ENCODE assay signal across 1 cellular context in the genomic region with DNA sequence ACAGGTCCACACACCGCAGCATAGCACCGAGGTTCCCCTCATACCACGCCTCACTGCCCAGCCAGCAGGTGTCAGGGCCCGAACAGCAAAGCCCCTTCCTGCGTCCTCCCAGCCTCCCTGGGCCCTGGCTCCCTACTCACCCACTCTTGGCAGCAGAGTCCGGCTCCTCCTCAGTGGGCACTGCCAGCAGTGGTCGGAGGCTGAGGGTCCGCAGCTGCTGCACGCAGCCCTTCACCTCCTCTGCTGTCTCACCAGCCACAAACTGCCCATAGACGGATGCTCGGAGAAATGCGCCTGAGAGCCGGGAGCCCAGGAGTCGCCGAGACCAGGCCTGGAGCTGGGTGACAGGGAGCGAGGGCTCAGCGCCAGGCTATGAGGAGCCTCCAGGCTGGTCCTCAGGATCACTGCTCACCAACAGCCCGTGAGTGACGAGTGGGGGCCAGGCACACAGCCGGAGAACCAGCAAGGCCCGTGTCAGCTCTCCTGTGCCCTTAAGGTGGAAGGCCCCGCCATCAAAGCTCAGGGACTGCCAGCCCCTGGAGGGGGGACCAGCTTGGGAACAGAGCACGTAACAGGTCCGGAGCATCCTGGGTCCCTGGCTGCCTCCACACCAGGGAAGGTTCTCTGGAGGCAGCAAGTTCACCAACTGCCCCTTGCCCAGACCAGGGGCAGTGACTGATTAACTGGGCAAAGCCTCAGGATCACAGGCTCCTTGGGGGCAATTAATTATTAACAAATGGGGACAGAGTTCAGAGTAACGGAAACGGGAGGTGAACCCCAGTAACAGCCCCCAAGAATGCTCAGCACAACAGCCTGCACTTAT.
TF ChIP-seq lines count a peak whose summit lies in the region.

A gene with protein sequence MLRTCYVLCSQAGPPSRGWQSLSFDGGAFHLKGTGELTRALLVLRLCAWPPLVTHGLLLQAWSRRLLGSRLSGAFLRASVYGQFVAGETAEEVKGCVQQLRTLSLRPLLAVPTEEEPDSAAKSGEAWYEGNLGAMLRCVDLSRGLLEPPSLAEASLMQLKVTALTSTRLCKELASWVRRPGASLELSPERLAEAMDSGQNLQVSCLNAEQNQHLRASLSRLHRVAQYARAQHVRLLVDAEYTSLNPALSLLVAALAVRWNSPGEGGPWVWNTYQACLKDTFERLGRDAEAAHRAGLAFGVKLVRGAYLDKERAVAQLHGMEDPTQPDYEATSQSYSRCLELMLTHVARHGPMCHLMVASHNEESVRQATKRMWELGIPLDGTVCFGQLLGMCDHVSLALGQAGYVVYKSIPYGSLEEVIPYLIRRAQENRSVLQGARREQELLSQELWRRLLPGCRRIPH (minus strand): TSS at position 626 of the 823 bp plus-strand sequence. CDS start 40 bp downstream, at position 586.

TF ChIP-seq in HepG2, 621 proteins besides CTCF, POLR2A, EP300 and RAD21 (continued from another document and continues in another):
- TF ChIP-seq, protein P1, sequence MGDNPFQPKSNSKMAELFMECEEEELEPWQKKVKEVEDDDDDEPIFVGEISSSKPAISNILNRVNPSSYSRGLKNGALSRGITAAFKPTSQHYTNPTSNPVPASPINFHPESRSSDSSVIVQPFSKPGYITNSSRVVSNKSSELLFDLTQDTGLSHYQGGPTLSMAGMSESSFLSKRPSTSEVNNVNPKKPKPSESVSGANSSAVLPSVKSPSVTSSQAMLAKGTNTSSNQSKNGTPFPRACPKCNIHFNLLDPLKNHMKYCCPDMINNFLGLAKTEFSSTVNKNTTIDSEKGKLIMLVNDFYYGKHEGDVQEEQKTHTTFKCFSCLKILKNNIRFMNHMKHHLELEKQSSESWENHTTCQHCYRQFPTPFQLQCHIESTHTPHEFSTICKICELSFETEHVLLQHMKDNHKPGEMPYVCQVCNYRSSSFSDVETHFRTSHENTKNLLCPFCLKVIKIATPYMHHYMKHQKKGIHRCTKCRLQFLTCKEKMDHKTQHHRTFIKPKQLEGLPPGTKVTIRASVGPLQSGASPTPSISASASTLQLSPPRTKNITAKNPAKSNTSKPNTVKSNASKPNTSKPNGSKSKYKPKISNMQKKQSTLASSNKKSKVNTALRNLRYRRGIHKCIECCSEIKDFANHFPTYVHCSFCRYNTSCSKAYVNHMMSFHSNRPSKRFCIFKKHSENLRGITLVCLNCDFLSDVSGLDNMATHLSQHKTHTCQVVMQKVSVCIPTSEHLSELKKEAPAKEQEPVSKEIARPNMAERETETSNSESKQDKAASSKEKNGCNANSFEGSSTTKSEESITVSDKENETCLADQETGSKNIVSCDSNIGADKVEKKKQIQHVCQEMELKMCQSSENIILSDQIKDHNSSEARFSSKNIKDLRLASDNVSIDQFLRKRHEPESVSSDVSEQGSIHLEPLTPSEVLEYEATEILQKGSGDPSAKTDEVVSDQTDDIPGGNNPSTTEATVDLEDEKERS (CRISPR knock-in tag; IDR thresholded peaks at IDR 0.05), result no peak
- TF ChIP-seq, protein P2, sequence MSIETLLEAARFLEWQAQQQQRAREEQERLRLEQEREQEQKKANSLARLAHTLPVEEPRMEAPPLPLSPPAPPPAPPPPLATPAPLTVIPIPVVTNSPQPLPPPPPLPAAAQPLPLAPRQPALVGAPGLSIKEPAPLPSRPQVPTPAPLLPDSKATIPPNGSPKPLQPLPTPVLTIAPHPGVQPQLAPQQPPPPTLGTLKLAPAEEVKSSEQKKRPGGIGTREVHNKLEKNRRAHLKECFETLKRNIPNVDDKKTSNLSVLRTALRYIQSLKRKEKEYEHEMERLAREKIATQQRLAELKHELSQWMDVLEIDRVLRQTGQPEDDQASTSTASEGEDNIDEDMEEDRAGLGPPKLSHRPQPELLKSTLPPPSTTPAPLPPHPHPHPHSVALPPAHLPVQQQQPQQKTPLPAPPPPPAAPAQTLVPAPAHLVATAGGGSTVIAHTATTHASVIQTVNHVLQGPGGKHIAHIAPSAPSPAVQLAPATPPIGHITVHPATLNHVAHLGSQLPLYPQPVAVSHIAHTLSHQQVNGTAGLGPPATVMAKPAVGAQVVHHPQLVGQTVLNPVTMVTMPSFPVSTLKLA (IDR thresholded peaks at IDR 0.05), result no peak
- peak; percentile 44; the same call in 1 of the 2 replicates for TF ChIP-seq BCL6 (CRISPR knock-in tag; IDR thresholded peaks at IDR 0.05)
- TF ChIP-seq HMG20A (CRISPR knock-in tag; IDR thresholded peaks at IDR 0.05; ENCODE audit: borderline replicate concordance), result peak; percentile 50; the same call in 1 of the 2 replicates
- TF ChIP-seq, protein P3, sequence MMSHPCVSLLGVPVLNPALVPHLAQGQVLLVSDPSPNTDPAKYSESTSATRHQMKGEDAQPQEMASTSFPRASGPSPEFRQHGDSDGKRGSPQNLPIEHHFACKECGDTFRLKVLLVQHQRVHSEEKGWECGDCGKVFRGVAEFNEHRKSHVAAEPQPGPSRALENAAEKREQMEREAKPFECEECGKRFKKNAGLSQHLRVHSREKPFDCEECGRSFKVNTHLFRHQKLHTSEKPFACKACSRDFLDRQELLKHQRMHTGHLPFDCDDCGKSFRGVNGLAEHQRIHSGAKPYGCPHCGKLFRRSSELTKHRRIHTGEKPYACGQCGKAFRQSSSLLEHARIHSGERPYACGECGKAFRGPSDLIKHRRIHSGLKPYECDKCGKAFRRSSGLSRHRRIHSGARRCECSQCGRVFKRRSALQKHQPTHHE (CRISPR knock-in tag; IDR thresholded peaks at IDR 0.05; ENCODE audit: borderline replicate concordance), result no peak
- no peak for TF ChIP-seq ZNF460 (CRISPR knock-in tag; IDR thresholded peaks at IDR 0.05; ENCODE audit: borderline replicate concordance)
- no peak for TF ChIP-seq ZNF260 (CRISPR knock-in tag; IDR thresholded peaks at IDR 0.05; ENCODE audit: borderline replicate concordance, low read depth)
- 0 out of 2 replicates have a peak, but pooled peaks have one; percentile 62 for TF ChIP-seq PRMT3 (CRISPR knock-in tag; IDR thresholded peaks at IDR 0.05; ENCODE audit: borderline replicate concordance, low read depth)
- no peak; the same call in 1 of the 2 replicates for TF ChIP-seq ZNF607 (CRISPR knock-in tag; IDR thresholded peaks at IDR 0.05; ENCODE audit: borderline replicate concordance)
- TF ChIP-seq HCFC1 (IDR thresholded peaks at IDR 0.05; ENCODE audit: low read depth, low read length), result no peak
- TF ChIP-seq, protein P4, sequence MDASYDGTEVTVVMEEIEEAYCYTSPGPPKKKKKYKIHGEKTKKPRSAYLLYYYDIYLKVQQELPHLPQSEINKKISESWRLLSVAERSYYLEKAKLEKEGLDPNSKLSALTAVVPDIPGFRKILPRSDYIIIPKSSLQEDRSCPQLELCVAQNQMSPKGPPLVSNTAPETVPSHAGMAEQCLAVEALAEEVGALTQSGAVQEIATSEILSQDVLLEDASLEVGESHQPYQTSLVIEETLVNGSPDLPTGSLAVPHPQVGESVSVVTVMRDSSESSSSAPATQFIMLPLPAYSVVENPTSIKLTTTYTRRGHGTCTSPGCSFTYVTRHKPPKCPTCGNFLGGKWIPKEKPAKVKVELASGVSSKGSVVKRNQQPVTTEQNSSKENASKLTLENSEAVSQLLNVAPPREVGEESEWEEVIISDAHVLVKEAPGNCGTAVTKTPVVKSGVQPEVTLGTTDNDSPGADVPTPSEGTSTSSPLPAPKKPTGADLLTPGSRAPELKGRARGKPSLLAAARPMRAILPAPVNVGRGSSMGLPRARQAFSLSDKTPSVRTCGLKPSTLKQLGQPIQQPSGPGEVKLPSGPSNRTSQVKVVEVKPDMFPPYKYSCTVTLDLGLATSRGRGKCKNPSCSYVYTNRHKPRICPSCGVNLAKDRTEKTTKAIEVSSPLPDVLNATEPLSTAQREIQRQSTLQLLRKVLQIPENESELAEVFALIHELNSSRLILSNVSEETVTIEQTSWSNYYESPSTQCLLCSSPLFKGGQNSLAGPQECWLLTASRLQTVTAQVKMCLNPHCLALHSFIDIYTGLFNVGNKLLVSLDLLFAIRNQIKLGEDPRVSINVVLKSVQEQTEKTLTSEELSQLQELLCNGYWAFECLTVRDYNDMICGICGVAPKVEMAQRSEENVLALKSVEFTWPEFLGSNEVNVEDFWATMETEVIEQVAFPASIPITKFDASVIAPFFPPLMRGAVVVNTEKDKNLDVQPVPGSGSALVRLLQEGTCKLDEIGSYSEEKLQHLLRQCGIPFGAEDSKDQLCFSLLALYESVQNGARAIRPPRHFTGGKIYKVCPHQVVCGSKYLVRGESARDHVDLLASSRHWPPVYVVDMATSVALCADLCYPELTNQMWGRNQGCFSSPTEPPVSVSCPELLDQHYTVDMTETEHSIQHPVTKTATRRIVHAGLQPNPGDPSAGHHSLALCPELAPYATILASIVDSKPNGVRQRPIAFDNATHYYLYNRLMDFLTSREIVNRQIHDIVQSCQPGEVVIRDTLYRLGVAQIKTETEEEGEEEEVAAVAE (CRISPR knock-in tag; IDR thresholded peaks at IDR 0.05; ENCODE audit: borderline replicate concordance), result no peak
- no peak for TF ChIP-seq SIX4 (CRISPR knock-in tag; IDR thresholded peaks at IDR 0.05)
- no peak for TF ChIP-seq CHD4 (IDR thresholded peaks at IDR 0.05; ENCODE audit: borderline replicate concordance, low read length)
- TF ChIP-seq ZNF354B (CRISPR knock-in tag; IDR thresholded peaks at IDR 0.05), result no peak
- TF ChIP-seq ZNF614 (CRISPR knock-in tag; IDR thresholded peaks at IDR 0.05; ENCODE audit: borderline replicate concordance), result no peak
- TF ChIP-seq RORA (CRISPR knock-in tag; IDR thresholded peaks at IDR 0.05), result no peak
- TF ChIP-seq ZNF350 (CRISPR knock-in tag; IDR thresholded peaks at IDR 0.05; ENCODE audit: borderline replicate concordance, low read depth), result 0 out of 2 replicates have a peak, but pooled peaks have one; percentile 18
- TF ChIP-seq ZFP36L1 (CRISPR knock-in tag; IDR thresholded peaks at IDR 0.05), result peak; percentile 76; the same call in 1 of the 2 replicates
- TF ChIP-seq ARID2 (CRISPR knock-in tag; IDR thresholded peaks at IDR 0.05; ENCODE audit: borderline replicate concordance), result 0 out of 2 replicates have a peak, but pooled peaks have one; percentile 5
- TF ChIP-seq, protein P5, sequence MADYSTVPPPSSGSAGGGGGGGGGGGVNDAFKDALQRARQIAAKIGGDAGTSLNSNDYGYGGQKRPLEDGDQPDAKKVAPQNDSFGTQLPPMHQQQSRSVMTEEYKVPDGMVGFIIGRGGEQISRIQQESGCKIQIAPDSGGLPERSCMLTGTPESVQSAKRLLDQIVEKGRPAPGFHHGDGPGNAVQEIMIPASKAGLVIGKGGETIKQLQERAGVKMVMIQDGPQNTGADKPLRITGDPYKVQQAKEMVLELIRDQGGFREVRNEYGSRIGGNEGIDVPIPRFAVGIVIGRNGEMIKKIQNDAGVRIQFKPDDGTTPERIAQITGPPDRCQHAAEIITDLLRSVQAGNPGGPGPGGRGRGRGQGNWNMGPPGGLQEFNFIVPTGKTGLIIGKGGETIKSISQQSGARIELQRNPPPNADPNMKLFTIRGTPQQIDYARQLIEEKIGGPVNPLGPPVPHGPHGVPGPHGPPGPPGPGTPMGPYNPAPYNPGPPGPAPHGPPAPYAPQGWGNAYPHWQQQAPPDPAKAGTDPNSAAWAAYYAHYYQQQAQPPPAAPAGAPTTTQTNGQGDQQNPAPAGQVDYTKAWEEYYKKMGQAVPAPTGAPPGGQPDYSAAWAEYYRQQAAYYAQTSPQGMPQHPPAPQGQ (CRISPR knock-in tag; IDR thresholded peaks at IDR 0.05; ENCODE audit: borderline replicate concordance), result no peak
- TF ChIP-seq, protein P6, sequence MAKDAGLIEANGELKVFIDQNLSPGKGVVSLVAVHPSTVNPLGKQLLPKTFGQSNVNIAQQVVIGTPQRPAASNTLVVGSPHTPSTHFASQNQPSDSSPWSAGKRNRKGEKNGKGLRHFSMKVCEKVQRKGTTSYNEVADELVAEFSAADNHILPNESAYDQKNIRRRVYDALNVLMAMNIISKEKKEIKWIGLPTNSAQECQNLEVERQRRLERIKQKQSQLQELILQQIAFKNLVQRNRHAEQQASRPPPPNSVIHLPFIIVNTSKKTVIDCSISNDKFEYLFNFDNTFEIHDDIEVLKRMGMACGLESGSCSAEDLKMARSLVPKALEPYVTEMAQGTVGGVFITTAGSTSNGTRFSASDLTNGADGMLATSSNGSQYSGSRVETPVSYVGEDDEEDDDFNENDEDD (CRISPR knock-in tag; IDR thresholded peaks at IDR 0.05; ENCODE audit: borderline replicate concordance), result no peak
- TF ChIP-seq ATRX (CRISPR knock-in tag; IDR thresholded peaks at IDR 0.05; ENCODE audit: borderline replicate concordance), result no peak
- TF ChIP-seq MIER2 (CRISPR knock-in tag; IDR thresholded peaks at IDR 0.05), result 0 out of 2 replicates have a peak, but pooled peaks have one; percentile 72
- no peak for TF ChIP-seq ZBTB21 (CRISPR knock-in tag; IDR thresholded peaks at IDR 0.05)
- peak; percentile 96 for TF ChIP-seq MIXL1 (CRISPR knock-in tag; IDR thresholded peaks at IDR 0.05)
- TF ChIP-seq, protein P7, sequence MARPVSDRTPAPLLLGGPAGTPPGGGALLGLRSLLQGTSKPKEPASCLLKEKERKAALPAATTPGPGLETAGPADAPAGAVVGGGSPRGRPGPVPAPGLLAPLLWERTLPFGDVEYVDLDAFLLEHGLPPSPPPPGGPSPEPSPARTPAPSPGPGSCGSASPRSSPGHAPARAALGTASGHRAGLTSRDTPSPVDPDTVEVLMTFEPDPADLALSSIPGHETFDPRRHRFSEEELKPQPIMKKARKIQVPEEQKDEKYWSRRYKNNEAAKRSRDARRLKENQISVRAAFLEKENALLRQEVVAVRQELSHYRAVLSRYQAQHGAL (CRISPR knock-in tag; IDR thresholded peaks at IDR 0.05; ENCODE audit: not compliant biosample characterization), result no peak
- TF ChIP-seq, protein P8, sequence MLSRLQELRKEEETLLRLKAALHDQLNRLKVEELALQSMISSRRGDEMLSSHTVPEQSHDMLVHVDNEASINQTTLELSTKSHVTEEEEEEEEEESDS (CRISPR knock-in tag; IDR thresholded peaks at IDR 0.05; ENCODE audit: borderline replicate concordance), result no peak
- no peak for TF ChIP-seq MLLT10 (CRISPR knock-in tag; IDR thresholded peaks at IDR 0.05)
- TF ChIP-seq, protein P9, sequence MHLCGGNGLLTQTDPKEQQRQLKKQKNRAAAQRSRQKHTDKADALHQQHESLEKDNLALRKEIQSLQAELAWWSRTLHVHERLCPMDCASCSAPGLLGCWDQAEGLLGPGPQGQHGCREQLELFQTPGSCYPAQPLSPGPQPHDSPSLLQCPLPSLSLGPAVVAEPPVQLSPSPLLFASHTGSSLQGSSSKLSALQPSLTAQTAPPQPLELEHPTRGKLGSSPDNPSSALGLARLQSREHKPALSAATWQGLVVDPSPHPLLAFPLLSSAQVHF (CRISPR knock-in tag; IDR thresholded peaks at IDR 0.05), result no peak
- TF ChIP-seq, protein P10, sequence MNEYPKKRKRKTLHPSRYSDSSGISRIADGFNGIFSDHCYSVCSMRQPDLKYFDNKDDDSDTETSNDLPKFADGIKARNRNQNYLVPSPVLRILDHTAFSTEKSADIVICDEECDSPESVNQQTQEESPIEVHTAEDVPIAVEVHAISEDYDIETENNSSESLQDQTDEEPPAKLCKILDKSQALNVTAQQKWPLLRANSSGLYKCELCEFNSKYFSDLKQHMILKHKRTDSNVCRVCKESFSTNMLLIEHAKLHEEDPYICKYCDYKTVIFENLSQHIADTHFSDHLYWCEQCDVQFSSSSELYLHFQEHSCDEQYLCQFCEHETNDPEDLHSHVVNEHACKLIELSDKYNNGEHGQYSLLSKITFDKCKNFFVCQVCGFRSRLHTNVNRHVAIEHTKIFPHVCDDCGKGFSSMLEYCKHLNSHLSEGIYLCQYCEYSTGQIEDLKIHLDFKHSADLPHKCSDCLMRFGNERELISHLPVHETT (CRISPR knock-in tag; conservative IDR thresholded peaks at IDR 0.05), result no peak
- no peak for TF ChIP-seq MAZ (IDR thresholded peaks at IDR 0.05; ENCODE audit: borderline replicate concordance, low read depth, low read length)
- TF ChIP-seq MAZ (CRISPR knock-in tag; IDR thresholded peaks at IDR 0.05; ENCODE audit: low read depth), result no peak
- no peak; the same call in none of the 2 replicates for TF ChIP-seq SPEN (CRISPR knock-in tag; IDR thresholded peaks at IDR 0.05; ENCODE audit: low read depth)
- no peak; the same call in 1 of the 2 replicates for TF ChIP-seq KDM2A (CRISPR knock-in tag; IDR thresholded peaks at IDR 0.05; ENCODE audit: borderline replicate concordance, low read depth)
